Comparison of ENCODE assay signal across 28 cellular contexts in the genomic region with DNA sequence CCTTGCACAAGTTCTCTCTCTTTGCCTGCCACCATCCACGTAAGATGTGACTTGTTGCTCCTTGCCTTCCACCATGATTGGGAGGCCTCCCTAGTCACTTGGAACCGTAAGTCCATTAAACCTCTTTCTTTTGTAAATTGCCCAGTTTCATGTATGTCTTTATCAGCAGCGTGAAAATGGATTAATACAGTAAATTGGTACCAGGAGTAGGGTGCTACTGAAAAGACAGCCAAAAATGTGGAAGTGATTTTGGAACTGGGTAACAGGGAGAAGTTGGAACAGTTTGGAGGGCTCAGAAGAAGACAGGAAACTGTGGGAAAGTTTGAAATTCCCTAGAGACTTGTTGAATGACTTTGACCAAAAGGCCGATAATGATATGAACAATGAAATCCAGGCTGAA. TPM values are rescaled to one million over a fixed set of nuclear protein-coding genes. Genes with fewer than 3 reads are reported as not detected.
"Had no signal": no experiment of that assay in that cellular context is flagged by ENCODE, and none has a peak within 500 bp of the region (broad histone marks: within the 10 kb centered on the region; RNA-seq: fewer than 3 reads in every experiment).

No MANE protein-coding gene starts in this region.

- H3K36me3 ChIP-seq: colonic mucosa, gastrocnemius medialis, heart right ventricle, left lung, lower lobe of right lung had no signal

- FAIRE-seq: islet of Langerhans, keratinocyte had no signal

- H3K4me1 Mint-ChIP-seq: mesothelial cell of epicardium; naive B cell; naive thymus-derived CD8-positive, alpha-beta T cell had no signal

- H3K27ac Mint-ChIP-seq: dendritic cell treated with granulocyte-macrophage colony-stimulating factor and Interleukin-4, amounts not matched to agents 40 ng/mL and 50 ng/mL, for 4 days; effector memory CD8-positive, alpha-beta T cell; mesothelial cell of epicardium; naive B cell; naive thymus-derived CD8-positive, alpha-beta T cell had no signal

- H3K27me3 Mint-ChIP-seq: dendritic cell treated with granulocyte-macrophage colony-stimulating factor and Interleukin-4, amounts not matched to agents 40 ng/mL and 50 ng/mL, for 4 days; effector memory CD8-positive, alpha-beta T cell had no signal

- ATAC-seq: effector memory CD8-positive, alpha-beta T cell; esophagus mucosa; gastrocnemius medialis; heart right ventricle; left cardiac atrium; left lung; left ventricle myocardium superior; lower lobe of right lung; mucosa of descending colon; naive thymus-derived CD8-positive, alpha-beta T cell had no signal

- H3K4me3 Mint-ChIP-seq: dendritic cell treated with granulocyte-macrophage colony-stimulating factor and Interleukin-4, amounts not matched to agents 40 ng/mL and 50 ng/mL, for 4 days; effector memory CD8-positive, alpha-beta T cell; mesothelial cell of epicardium; naive B cell; naive thymus-derived CD8-positive, alpha-beta T cell had no signal

- DNase-seq: colonic mucosa; cortex of kidney; effector CD8-positive, alpha-beta T cell; effector memory CD8-positive, alpha-beta T cell; erythroblast; esophagus squamous epithelium; foreskin fibroblast; foreskin melanocyte; gastrocnemius medialis; glutamatergic neuron; head of caudate nucleus; heart right ventricle; hippocampal formation; left cardiac atrium; left lung; left ventricle myocardium superior; lower lobe of right lung; mesenchymal stem cell; mucosa of descending colon; naive B cell; naive thymus-derived CD8-positive, alpha-beta T cell had no signal

- H3K27ac ChIP-seq: colonic mucosa, epithelial cell of prostate, esophagus squamous epithelium, gastrocnemius medialis, heart right ventricle, left lung, lower lobe of right lung had no signal

- H3K4me3 ChIP-seq: colonic mucosa, esophagus squamous epithelium, gastrocnemius medialis, heart right ventricle, left lung, lower lobe of right lung, mucosa of descending colon had no signal

- H3K4me1 ChIP-seq: colonic mucosa, gastrocnemius medialis, heart right ventricle, left lung, lower lobe of right lung had no signal

- H3K9me3 ChIP-seq: colonic mucosa, gastrocnemius medialis had no signal

- H3K27me3 ChIP-seq: colonic mucosa, esophagus squamous epithelium, gastrocnemius medialis, left lung had no signal

RNA-seq across cellular contexts. Expression of a gene that starts 27.9 kb away (rescaled TPM):
- total RNA-seq: left ventricle myocardium superior, mesenteric fat pad had no signal
